In genomic region chr14:32382704-32383103, GRCh38 we compare ENCODE assay signal across 8 cellular contexts. TPM values are rescaled to one million over a fixed set of nuclear protein-coding genes. Genes with fewer than 3 reads are reported as not detected.
A peak's percentile ranks its signal among the peaks of the same experiment; 100 is the strongest.
DNase-seq lines count a peak whose midpoint lies in the region; ATAC-seq lines count a peak whose summit lies in the region.

No MANE protein-coding gene starts in this region.

- peak overlapping the region; percentile 57 for H3K27ac ChIP-seq in substantia nigra (ENCODE audit: low read depth, low read length, poor library complexity, severe bottlenecking)

- DNase-seq in NCI-H748 (lab: John Stamatoyannopoulos, UW; ENCODE audit: unreplicated experiment): peak; percentile 7
- DNase-seq in NCI-H748 treated with DMSO at 0.1 percent for 48 hours (lab: John Stamatoyannopoulos, UW): no peak
- DNase-seq in RPMI7951 (ENCODE audit: low read depth): peak; percentile 21
- DNase-seq in glomerular visceral epithelial cell (ENCODE audit: extremely low spot score): peak; percentile 21
- DNase-seq in substantia nigra (lab: John Stamatoyannopoulos, UW): peak in 20 of 49 donors; percentile 5 to 51 (median 28)
- DNase-seq in middle frontal gyrus (ENCODE audit: extremely low spot score, low spot score): no peak
- DNase-seq in hepatic stellate cell (ENCODE audit: low spot score): no peak

- no peak for ATAC-seq in HG02571 (IDR thresholded peaks at IDR 0.05; ENCODE audit: unreplicated experiment)

RNA-seq across cellular contexts. Expression of gene AKAP6, which starts 53.6 kb away (rescaled TPM):
- 1.6 and 3.0 TPM in 2 replicates for total RNA-seq in RPMI7951 (2014; rRNA removed; shearing (Covaris generic))

Comparison
In these comparisons a context has a peak if more than half of its experiments do, and no peak if none do; other contexts are left out.
1. DNase-seq: peak in NCI-H748 (single experiment), RPMI7951 (single experiment) and glomerular visceral epithelial cell (single experiment); none in NCI-H748 treated with DMSO at 0.1 percent for 48 hours (single experiment), middle frontal gyrus (single experiment) and hepatic stellate cell (single experiment).